9 cellular contexts compared by ENCODE assay signal in genomic region chr9:87950765-87951488, GRCh38. TPM values are rescaled to one million over a fixed set of nuclear protein-coding genes. Genes with fewer than 3 reads are reported as not detected.
DNase-seq lines count a peak whose midpoint lies in the region; ATAC-seq and TF ChIP-seq lines count a peak whose summit lies in the region.
"Had no signal": no experiment of that assay in that cellular context is flagged by ENCODE, and none has a peak within 500 bp of the region (broad histone marks: within the 10 kb centered on the region; RNA-seq: fewer than 3 reads in every experiment).

No MANE protein-coding gene starts in this region.

- no peaks in the 10 kb centered on the region for H3K4me1 Mint-ChIP-seq in activated CD8-positive, alpha-beta T cell treated with anti-CD3 and anti-CD28 coated beads, Interleukin-2, amount 10 ng/mL, durations not matched to agents 7 days and 5 days (ENCODE audit: low read depth)

- H3K4me3 ChIP-seq in left lung: no peak overlapping the region
- H3K4me3 ChIP-seq: SJSA1 had no signal

- H3K27ac ChIP-seq in left lung: no peak overlapping the region
- no peak overlapping the region for H3K27ac ChIP-seq in substantia nigra (ENCODE audit: low read depth, low read length, poor library complexity, severe bottlenecking)
- H3K27ac ChIP-seq: SJSA1 had no signal

- no peaks in the 10 kb centered on the region for H3K9me3 Mint-ChIP-seq in activated CD8-positive, alpha-beta T cell treated with anti-CD3 and anti-CD28 coated beads, Interleukin-2, amount 10 ng/mL, durations not matched to agents 7 days and 5 days (ENCODE audit: insufficient read depth)

- CTCF ChIA-PET in activated CD8-positive, alpha-beta T cell treated with anti-CD3 and anti-CD28 coated beads, Interleukin-2, amount 10 ng/mL, durations not matched to agents 7 days and 5 days (lab: Charles Lee): interaction anchor here (0.8 to 1.5 kb wide), 5 partner anchors 23 to 1050 kb away, joined by 3 to 4 read pairs (median 4); partner anchors contain the start of gene CDK20

- no peaks in the 10 kb centered on the region for H3K4me1 ChIP-seq in left lung

- no peaks in the 10 kb centered on the region for H3K27me3 ChIP-seq in left lung
- H3K27me3 ChIP-seq: SJSA1 had no signal

- TF ChIP-seq CTCF in LNCAP (IDR thresholded peaks at IDR 0.05) (peak; percentile 63), left lung (IDR thresholded peaks at IDR 0.05) (peak; percentile 22 to 31)

- no peak overlapping the region for H3K4me3 Mint-ChIP-seq in activated CD8-positive, alpha-beta T cell treated with anti-CD3 and anti-CD28 coated beads, Interleukin-2, amount 10 ng/mL, durations not matched to agents 7 days and 5 days

- DNase-seq in ELF-1 (ENCODE audit: low read depth, low spot score): peak; percentile 62
- DNase-seq in activated CD8-positive, alpha-beta T cell treated with anti-CD3 and anti-CD28 coated beads, Interleukin-2, amount 10 ng/mL, durations not matched to agents 7 days and 5 days: no peak
- no peak for DNase-seq in left lung
- no peak for DNase-seq in substantia nigra (lab: John Stamatoyannopoulos, UW)
- no peak for DNase-seq in activated gamma-delta T cell (lab: John Stamatoyannopoulos, UW)

- H3K9me3 ChIP-seq in left lung: peaks cover 0 to 5% of the 10 kb centered on the region in 2 donors
- H3K9me3 ChIP-seq: SJSA1 had no signal

- H3K27me3 Mint-ChIP-seq in activated CD8-positive, alpha-beta T cell treated with anti-CD3 and anti-CD28 coated beads, Interleukin-2, amount 10 ng/mL, durations not matched to agents 7 days and 5 days (ENCODE audit: low read depth): peaks cover 35% of the 10 kb centered on the region

- H3K36me3 ChIP-seq in left lung: no peaks in the 10 kb centered on the region
- H3K36me3 ChIP-seq: SJSA1 had no signal

- ATAC-seq in activated CD8-positive, alpha-beta T cell treated with anti-CD3 and anti-CD28 coated beads, Interleukin-2, amount 10 ng/mL, durations not matched to agents 7 days and 5 days: peak; percentile 60
- peak; percentile 87 for ATAC-seq in left lung
- ATAC-seq in HG03469 (IDR thresholded peaks at IDR 0.05; ENCODE audit: unreplicated experiment): no peak
- ATAC-seq in GM18873 (IDR thresholded peaks at IDR 0.05; ENCODE audit: low FRiP score, unreplicated experiment): no peak

- intact Hi-C loops in left lung (cut with DNase I): no loop called here

- no peaks in the 10 kb centered on the region for H3K36me3 Mint-ChIP-seq in activated CD8-positive, alpha-beta T cell treated with anti-CD3 and anti-CD28 coated beads, Interleukin-2, amount 10 ng/mL, durations not matched to agents 7 days and 5 days (ENCODE audit: low read depth)

- POLR2A ChIA-PET in activated CD8-positive, alpha-beta T cell treated with anti-CD3 and anti-CD28 coated beads, Interleukin-2, amount 10 ng/mL, durations not matched to agents 7 days and 5 days (lab: Charles Lee): no interaction called here

- no peak overlapping the region for H3K27ac Mint-ChIP-seq in activated CD8-positive, alpha-beta T cell treated with anti-CD3 and anti-CD28 coated beads, Interleukin-2, amount 10 ng/mL, durations not matched to agents 7 days and 5 days

RNA-seq across cellular contexts. Expression of gene CDK20, which starts 23.4 kb away (rescaled TPM):
- total RNA-seq in activated CD8-positive, alpha-beta T cell treated with anti-CD3 and anti-CD28 coated beads, Interleukin-2, amount 10 ng/mL, durations not matched to agents 7 days and 5 days: under 1 TPM; 0.76 to 0.79 TPM
- 1 to 10 TPM; 7.2 to 7.8 TPM for total RNA-seq in left lung

RNA-seq across cellular contexts. Expression of gene SPATA31C1, which starts 33.2 kb away (rescaled TPM):
- total RNA-seq in activated CD8-positive, alpha-beta T cell treated with anti-CD3 and anti-CD28 coated beads, Interleukin-2, amount 10 ng/mL, durations not matched to agents 7 days and 5 days: not detected
- not detected for total RNA-seq in left lung
- total RNA-seq: SJSA1 had no signal

Comparison
In these comparisons a context has a peak if more than half of its experiments do, and no peak if none do; other contexts are left out.
1. ATAC-seq: peak in activated CD8-positive, alpha-beta T cell treated with anti-CD3 and anti-CD28 coated beads, Interleukin-2, amount 10 ng/mL, durations not matched to agents 7 days and 5 days (single experiment) and left lung (single experiment); none in HG03469 (single experiment) and GM18873 (single experiment).
2. RNA of gene CDK20, which starts 23.4 kb away (total RNA-seq): 7.2 to 7.8 TPM in left lung; 0.76 to 0.79 TPM in activated CD8-positive, alpha-beta T cell treated with anti-CD3 and anti-CD28 coated beads, Interleukin-2, amount 10 ng/mL, durations not matched to agents 7 days and 5 days; every median in the first group is over 4 times any median in the second.